1 cellular context compared by ENCODE assay signal in genomic region chr1:155000725-155001437, GRCh38.
TF ChIP-seq lines count a peak whose summit lies in the region.

No MANE protein-coding gene starts in this region.

TF ChIP-seq in HepG2, 621 proteins besides CTCF, POLR2A, EP300 and RAD21 (continued from another document and continues in another):
- TF ChIP-seq ZNF597 (CRISPR knock-in tag; IDR thresholded peaks at IDR 0.05) (no peak), THAP9 (CRISPR knock-in tag; IDR thresholded peaks at IDR 0.05; ENCODE audit: borderline replicate concordance) (no peak), ZNF772 (CRISPR knock-in tag; IDR thresholded peaks at IDR 0.05) (no peak; the same call in 1 of the 2 replicates), MNT (IDR thresholded peaks at IDR 0.05) (peak; percentile 45), PHF21A (CRISPR knock-in tag; IDR thresholded peaks at IDR 0.05) (peak; percentile 91), TFDP2 (CRISPR knock-in tag; IDR thresholded peaks at IDR 0.05) (peak; percentile 72), ZIK1 (CRISPR knock-in tag; IDR thresholded peaks at IDR 0.05; ENCODE audit: borderline replicate concordance, low read depth) (no peak), RARG (CRISPR knock-in tag; IDR thresholded peaks at IDR 0.05; ENCODE audit: low read depth) (no peak), TRAFD1 (CRISPR knock-in tag; IDR thresholded peaks at IDR 0.05; ENCODE audit: borderline replicate concordance) (no peak), REL (CRISPR knock-in tag; conservative IDR thresholded peaks at IDR 0.05) (0 out of 2 replicates have a peak, but pooled peaks have one; percentile 22), GABPA (IDR thresholded peaks at IDR 0.05; ENCODE audit: low read depth, low read length) (peak; percentile 17; the same call in 1 of the 2 replicates), GABPA (CRISPR knock-in tag; IDR thresholded peaks at IDR 0.05; ENCODE audit: low read depth) (peak; percentile 66), MEIS2 (CRISPR knock-in tag; IDR thresholded peaks at IDR 0.05) (peak; percentile 79; the same call in 1 of the 2 replicates), ELF3 (CRISPR knock-in tag; IDR thresholded peaks at IDR 0.05) (peak; percentile 35; the same call in 1 of the 2 replicates), ZNF414 (CRISPR knock-in tag; IDR thresholded peaks at IDR 0.05) (peak; percentile 69), DNMT3B (CRISPR knock-in tag; conservative IDR thresholded peaks at IDR 0.05) (peak; percentile 22; the same call in 1 of the 2 replicates), KAT8 (CRISPR knock-in tag; IDR thresholded peaks at IDR 0.05) (peak; percentile 77), ZNF205 (CRISPR knock-in tag; IDR thresholded peaks at IDR 0.05) (peak; percentile 86), TFDP1 (CRISPR knock-in tag; IDR thresholded peaks at IDR 0.05; ENCODE audit: borderline replicate concordance) (peak; percentile 27; the same call in 1 of the 2 replicates), ATF3 (CRISPR knock-in tag; IDR thresholded peaks at IDR 0.05) (peak; percentile 81), HNRNPL (IDR thresholded peaks at IDR 0.05; ENCODE audit: low read depth, low read length) (peak; percentile 91), ZNF512B (CRISPR knock-in tag; IDR thresholded peaks at IDR 0.05; ENCODE audit: borderline replicate concordance) (no peak), NFE2 (CRISPR knock-in tag; IDR thresholded peaks at IDR 0.05) (peak; percentile 35; the same call in 1 of the 2 replicates), ZNF646 (CRISPR knock-in tag; IDR thresholded peaks at IDR 0.05) (no peak), ZBTB33 (CRISPR knock-in tag; IDR thresholded peaks at IDR 0.05) (peak; percentile 42; the same call in 1 of the 2 replicates), PPARG (CRISPR knock-in tag; conservative IDR thresholded peaks at IDR 0.05) (peak; percentile 52), ZNF891 (CRISPR knock-in tag; IDR thresholded peaks at IDR 0.05) (peak; percentile 27; the same call in 1 of the 2 replicates)
